1 cellular context compared by ENCODE assay signal in the genomic region with DNA sequence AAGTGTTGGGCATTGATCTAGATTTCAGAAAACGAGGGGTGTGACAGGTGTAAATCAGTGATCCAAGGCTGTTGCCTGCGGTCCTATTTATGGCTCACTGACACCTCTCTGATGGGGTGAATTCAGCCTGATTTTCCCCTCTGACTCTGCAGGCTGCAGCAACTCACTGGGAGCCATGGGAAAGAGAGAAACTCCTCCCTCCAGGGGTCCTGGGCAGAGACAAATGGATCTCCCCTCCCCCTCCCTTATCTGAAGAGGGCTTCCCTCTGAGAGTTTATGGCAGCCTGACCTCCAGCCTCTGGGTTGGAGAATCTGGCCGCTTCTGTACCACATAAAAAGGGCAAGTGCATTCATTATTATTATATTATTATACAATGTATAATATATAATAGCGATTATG.
TF ChIP-seq lines count a peak whose summit lies in the region.

No MANE protein-coding gene starts in this region.

TF ChIP-seq in HepG2, 621 proteins besides CTCF, POLR2A, EP300 and RAD21:
- TF ChIP-seq, protein P1, sequence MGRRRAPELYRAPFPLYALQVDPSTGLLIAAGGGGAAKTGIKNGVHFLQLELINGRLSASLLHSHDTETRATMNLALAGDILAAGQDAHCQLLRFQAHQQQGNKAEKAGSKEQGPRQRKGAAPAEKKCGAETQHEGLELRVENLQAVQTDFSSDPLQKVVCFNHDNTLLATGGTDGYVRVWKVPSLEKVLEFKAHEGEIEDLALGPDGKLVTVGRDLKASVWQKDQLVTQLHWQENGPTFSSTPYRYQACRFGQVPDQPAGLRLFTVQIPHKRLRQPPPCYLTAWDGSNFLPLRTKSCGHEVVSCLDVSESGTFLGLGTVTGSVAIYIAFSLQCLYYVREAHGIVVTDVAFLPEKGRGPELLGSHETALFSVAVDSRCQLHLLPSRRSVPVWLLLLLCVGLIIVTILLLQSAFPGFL (CRISPR knock-in tag; IDR thresholded peaks at IDR 0.05) = no peak
- TF ChIP-seq RNF2 (conservative IDR thresholded peaks at IDR 0.05; ENCODE audit: low read depth) = no peak
- TF ChIP-seq ONECUT2 (CRISPR knock-in tag; IDR thresholded peaks at IDR 0.05) = no peak
- no peak for TF ChIP-seq ZNF326 (CRISPR knock-in tag; IDR thresholded peaks at IDR 0.05; ENCODE audit: borderline replicate concordance)
- no peak for TF ChIP-seq ZNF33B (CRISPR knock-in tag; IDR thresholded peaks at IDR 0.05)
- no peak for TF ChIP-seq ZNF432 (CRISPR knock-in tag; IDR thresholded peaks at IDR 0.05; ENCODE audit: borderline replicate concordance)
- TF ChIP-seq POGZ (CRISPR knock-in tag; IDR thresholded peaks at IDR 0.05) = no peak
- no peak for TF ChIP-seq DPF2 (CRISPR knock-in tag; IDR thresholded peaks at IDR 0.05; ENCODE audit: borderline replicate concordance, low read depth)
- TF ChIP-seq, protein P2, sequence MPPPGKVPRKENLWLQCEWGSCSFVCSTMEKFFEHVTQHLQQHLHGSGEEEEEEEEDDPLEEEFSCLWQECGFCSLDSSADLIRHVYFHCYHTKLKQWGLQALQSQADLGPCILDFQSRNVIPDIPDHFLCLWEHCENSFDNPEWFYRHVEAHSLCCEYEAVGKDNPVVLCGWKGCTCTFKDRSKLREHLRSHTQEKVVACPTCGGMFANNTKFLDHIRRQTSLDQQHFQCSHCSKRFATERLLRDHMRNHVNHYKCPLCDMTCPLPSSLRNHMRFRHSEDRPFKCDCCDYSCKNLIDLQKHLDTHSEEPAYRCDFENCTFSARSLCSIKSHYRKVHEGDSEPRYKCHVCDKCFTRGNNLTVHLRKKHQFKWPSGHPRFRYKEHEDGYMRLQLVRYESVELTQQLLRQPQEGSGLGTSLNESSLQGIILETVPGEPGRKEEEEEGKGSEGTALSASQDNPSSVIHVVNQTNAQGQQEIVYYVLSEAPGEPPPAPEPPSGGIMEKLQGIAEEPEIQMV (CRISPR knock-in tag; IDR thresholded peaks at IDR 0.05; ENCODE audit: low read depth) = no peak
- no peak for TF ChIP-seq ZNF644 (CRISPR knock-in tag; IDR thresholded peaks at IDR 0.05; ENCODE audit: low read depth)
- TF ChIP-seq, protein P3, sequence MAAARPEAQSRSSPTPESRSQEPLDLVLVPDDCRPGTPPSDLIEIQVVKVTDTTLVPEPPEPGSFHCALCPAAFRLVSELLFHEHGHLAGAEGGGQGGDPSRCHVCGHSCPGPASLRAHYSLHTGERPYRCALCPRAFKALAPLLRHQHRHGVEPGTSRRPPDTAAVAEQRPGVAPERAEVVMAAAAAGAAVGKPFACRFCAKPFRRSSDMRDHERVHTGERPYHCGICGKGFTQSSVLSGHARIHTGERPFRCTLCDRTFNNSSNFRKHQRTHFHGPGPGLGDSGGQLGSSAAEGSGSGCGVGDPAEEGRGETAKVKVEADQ (CRISPR knock-in tag; IDR thresholded peaks at IDR 0.05; ENCODE audit: borderline replicate concordance) = no peak
- TF ChIP-seq ZNF7 (CRISPR knock-in tag; IDR thresholded peaks at IDR 0.05) = no peak
- TF ChIP-seq YEATS4 (CRISPR knock-in tag; IDR thresholded peaks at IDR 0.05; ENCODE audit: borderline replicate concordance) = no peak
- no peak for TF ChIP-seq ATRX (CRISPR knock-in tag; IDR thresholded peaks at IDR 0.05; ENCODE audit: borderline replicate concordance)
- TF ChIP-seq U2AF2 (IDR thresholded peaks at IDR 0.05; ENCODE audit: low read depth, low read length) = no peak
- no peak for TF ChIP-seq SMC3 (IDR thresholded peaks at IDR 0.05; ENCODE audit: low read length)
